8 cellular contexts compared by ENCODE assay signal in genomic region chr2:159860611-159861010, GRCh38. TPM values are rescaled to one million over a fixed set of nuclear protein-coding genes. Genes with fewer than 3 reads are reported as not detected.
"Had no signal": no experiment of that assay in that cellular context is flagged by ENCODE, and none has a peak within 500 bp of the region (broad histone marks: within the 10 kb centered on the region; RNA-seq: fewer than 3 reads in every experiment).

No MANE protein-coding gene starts in this region.

- H3K27ac ChIP-seq: GM23248, KMS-11 had no signal

- DNase-seq: GM23248, GOT3, H7, HCEC 1CT, KBM-7 had no signal

- H3K9ac ChIP-seq: GM23248, KMS-11 had no signal

- H3K4me3 ChIP-seq: GM23248 had no signal

- FAIRE-seq: HTR-8/SVneo had no signal

- H3K4me2 ChIP-seq: KMS-11 had no signal

- H2AFZ ChIP-seq: GM23248 had no signal

RNA-seq across cellular contexts. Expression of gene LY75, which starts 43.9 kb away (rescaled TPM):
- total RNA-seq: H4 had no signal
